8 cellular contexts compared by ENCODE assay signal in genomic region chr15:68230157-68231100, GRCh38. TPM values are rescaled to one million over a fixed set of nuclear protein-coding genes. Genes with fewer than 3 reads are reported as not detected.
DNase-seq lines count a peak whose midpoint lies in the region; ATAC-seq and TF ChIP-seq lines count a peak whose summit lies in the region.

No MANE protein-coding gene starts in this region.

- H3K27ac Mint-ChIP-seq in activated CD4-positive, alpha-beta T cell treated with anti-CD3 and anti-CD28 coated beads, Interleukin-2, amount 10 ng/mL, durations not matched to agents 7 days and 5 days, result peak overlapping the region; percentile 85
- peak overlapping the region; percentile 76 for H3K27ac Mint-ChIP-seq in chondrocyte (ENCODE audit: unreplicated experiment)

- no peak for DNase-seq in activated CD4-positive, alpha-beta T cell treated with anti-CD3 and anti-CD28 coated beads, Interleukin-2, amount 10 ng/mL, durations not matched to agents 7 days and 5 days
- DNase-seq in activated CD4-positive, alpha-beta T cell treated with anti-CD3 and anti-CD28 coated beads, Interleukin-2, amount 50 U/mL, for 1 hour, result no peak
- DNase-seq in NCI-H69 (lab: John Stamatoyannopoulos, UW), result peak; percentile 37
- peak; percentile 75 for DNase-seq in chondrocyte (ENCODE audit: low spot score)
- no peak for DNase-seq in cortex of kidney (lab: John Stamatoyannopoulos, UW)

- peak overlapping the region; percentile 80 for H3K27ac ChIP-seq in muscle layer of colon (ENCODE audit: low read depth, low read length)

- ATAC-seq in HG03439 (IDR thresholded peaks at IDR 0.05; ENCODE audit: unreplicated experiment) (no peak), esophagus mucosa (no peak)

- H3K27me3 ChIP-seq in muscle layer of colon (ENCODE audit: control insufficient read depth in 1 of 2, insufficient read depth in 2 of 2, low read length in 2 of 2), result no peaks in the 10 kb centered on the region

- H3K9me3 ChIP-seq in muscle layer of colon (ENCODE audit: low read length), result no peaks in the 10 kb centered on the region

- no peaks in the 10 kb centered on the region for H3K9me3 Mint-ChIP-seq in activated CD4-positive, alpha-beta T cell treated with anti-CD3 and anti-CD28 coated beads, Interleukin-2, amount 10 ng/mL, durations not matched to agents 7 days and 5 days
- H3K9me3 Mint-ChIP-seq in chondrocyte (ENCODE audit: low read depth), result no peaks in the 10 kb centered on the region

- peak overlapping the region; percentile 64 for H3K9ac ChIP-seq in muscle layer of colon (ENCODE audit: low read length)

- CTCF ChIA-PET in activated CD4-positive, alpha-beta T cell treated with anti-CD3 and anti-CD28 coated beads, Interleukin-2, amount 10 ng/mL, durations not matched to agents 7 days and 5 days (lab: Charles Lee), result interaction anchor here (1.0 kb wide), 1 partner anchor 19 kb away, joined by 3 read pairs; no protein-coding TSS in a partner anchor

- peak overlapping the region; percentile 86 for H3K4me3 Mint-ChIP-seq in activated CD4-positive, alpha-beta T cell treated with anti-CD3 and anti-CD28 coated beads, Interleukin-2, amount 10 ng/mL, durations not matched to agents 7 days and 5 days
- peak overlapping the region; percentile 76 for H3K4me3 Mint-ChIP-seq in chondrocyte (ENCODE audit: unreplicated experiment)

- H3K36me3 Mint-ChIP-seq in activated CD4-positive, alpha-beta T cell treated with anti-CD3 and anti-CD28 coated beads, Interleukin-2, amount 10 ng/mL, durations not matched to agents 7 days and 5 days (ENCODE audit: low read depth), result peaks cover 8% of the 10 kb centered on the region
- H3K36me3 Mint-ChIP-seq in chondrocyte (ENCODE audit: low read depth), result no peaks in the 10 kb centered on the region

- peak overlapping the region; percentile 77 for H3K4me3 ChIP-seq in muscle layer of colon (ENCODE audit: low read depth in 1 of 2, low read length in 2 of 2)

- TF ChIP-seq CTCF in chondrocyte (IDR thresholded peaks at IDR 0.05), result peak; percentile 44

- POLR2A ChIA-PET in activated CD4-positive, alpha-beta T cell treated with anti-CD3 and anti-CD28 coated beads, Interleukin-2, amount 10 ng/mL, durations not matched to agents 7 days and 5 days (lab: Charles Lee), result no interaction called here

- peaks cover 17% of the 10 kb centered on the region for H3K4me1 ChIP-seq in muscle layer of colon (ENCODE audit: insufficient read depth, low read length)

- peaks cover 5% of the 10 kb centered on the region for H3K27me3 Mint-ChIP-seq in activated CD4-positive, alpha-beta T cell treated with anti-CD3 and anti-CD28 coated beads, Interleukin-2, amount 10 ng/mL, durations not matched to agents 7 days and 5 days
- no peaks in the 10 kb centered on the region for H3K27me3 Mint-ChIP-seq in chondrocyte (ENCODE audit: low read depth)

- H3K4me1 Mint-ChIP-seq in activated CD4-positive, alpha-beta T cell treated with anti-CD3 and anti-CD28 coated beads, Interleukin-2, amount 10 ng/mL, durations not matched to agents 7 days and 5 days, result peaks cover 35% of the 10 kb centered on the region
- peaks cover 23% of the 10 kb centered on the region for H3K4me1 Mint-ChIP-seq in chondrocyte (ENCODE audit: low read depth)

- no peaks in the 10 kb centered on the region for H3K36me3 ChIP-seq in muscle layer of colon (ENCODE audit: insufficient read depth, low read length)

RNA-seq across cellular contexts. Expression of gene CLN6, which starts 0.9 kb away (rescaled TPM):
- total RNA-seq in activated CD4-positive, alpha-beta T cell treated with anti-CD3 and anti-CD28 coated beads, Interleukin-2, amount 10 ng/mL, durations not matched to agents 7 days and 5 days, result 10 to 100 TPM; 57.6 to 61.9 TPM
- total RNA-seq in chondrocyte (18.0 to 20.8 TPM (median 19.2 TPM) in 3 replicates), esophagus mucosa (18.5 TPM)

RNA-seq across cellular contexts. Expression of gene CALML4, which starts 25.3 kb away (rescaled TPM):
- total RNA-seq in activated CD4-positive, alpha-beta T cell treated with anti-CD3 and anti-CD28 coated beads, Interleukin-2, amount 10 ng/mL, durations not matched to agents 7 days and 5 days, result 10 to 100 TPM; 11.2 to 13.5 TPM
- 0.65 to 0.97 TPM (median 0.90 TPM) in 3 replicates for total RNA-seq in chondrocyte
- total RNA-seq in esophagus mucosa, result 2.9 TPM

RNA-seq across cellular contexts. Expression of gene FEM1B, which starts 47.1 kb away (rescaled TPM):
- 10 to 100 TPM; 51.7 to 66.3 TPM for total RNA-seq in activated CD4-positive, alpha-beta T cell treated with anti-CD3 and anti-CD28 coated beads, Interleukin-2, amount 10 ng/mL, durations not matched to agents 7 days and 5 days
- total RNA-seq in chondrocyte, result 46.0 to 52.7 TPM (median 49.1 TPM) in 3 replicates
- 46.8 TPM for total RNA-seq in esophagus mucosa

Comparison
In these comparisons a context has a peak if more than half of its experiments do, and no peak if none do; other contexts are left out.
1. DNase-seq: peak in NCI-H69 (single experiment) and chondrocyte (single experiment); none in activated CD4-positive, alpha-beta T cell treated with anti-CD3 and anti-CD28 coated beads, Interleukin-2, amount 10 ng/mL, durations not matched to agents 7 days and 5 days (single experiment), activated CD4-positive, alpha-beta T cell treated with anti-CD3 and anti-CD28 coated beads, Interleukin-2, amount 50 U/mL, for 1 hour (single experiment) and cortex of kidney (single experiment).